8 cellular contexts compared by ENCODE assay signal in genomic region chr1:8818789-8819188, GRCh38. TPM values are rescaled to one million over a fixed set of nuclear protein-coding genes. Genes with fewer than 3 reads are reported as not detected.
DNase-seq lines count a peak whose midpoint lies in the region; ATAC-seq and TF ChIP-seq lines count a peak whose summit lies in the region.
"Not testable (repeated sequence)": the region's sequence is repeated elsewhere in the genome, so short reads cannot be mapped to it uniquely, and the experiment has no call there.

No MANE protein-coding gene starts in this region.

- not testable (repeated sequence) for H3K27ac Mint-ChIP-seq in activated T-helper 2 cell treated with anti-CD3 and anti-CD28 coated beads, Interferon-gamma antibody, Interleukin-2, Interleukin-4, amounts not matched to agents 10 μg/mL and 5 μg/mL and 100 μg/mL, durations not matched to agents 14 hours and 24 hours and 36 hours
- H3K27ac Mint-ChIP-seq in natural killer cell: peak overlapping the region in 1 of 2 donors; percentile 95

- TF ChIP-seq EP300 in SK-N-SH (IDR thresholded peaks at IDR 0.05; ENCODE audit: borderline replicate concordance in 1 of 2, low read depth in 1 of 2, low read length in 1 of 2): not testable (repeated sequence)

- H3K27me3 ChIP-seq in A673 (replicated peaks; ENCODE audit: insufficient read depth, low read depth, low read length, poor library complexity); HUES64 (ENCODE audit: insufficient read depth, low read length); SK-N-SH (ENCODE audit: insufficient read depth); dorsolateral prefrontal cortex; skeletal muscle tissue (ENCODE audit: control insufficient read depth in 3 of 3, insufficient read depth in 3 of 3, low read length in 3 of 3): not testable (repeated sequence)

- not testable (repeated sequence) for TF ChIP-seq RAD21 in SK-N-SH (IDR thresholded peaks at IDR 0.05; ENCODE audit: low read length)

- peaks cover 17% of the 10 kb centered on the region for H3K27me3 Mint-ChIP-seq in activated T-helper 2 cell treated with anti-CD3 and anti-CD28 coated beads, Interferon-gamma antibody, Interleukin-2, Interleukin-4, amounts not matched to agents 10 μg/mL and 5 μg/mL and 100 μg/mL, durations not matched to agents 14 hours and 24 hours and 36 hours (ENCODE audit: low read depth)
- not testable (repeated sequence) for H3K27me3 Mint-ChIP-seq in natural killer cell (ENCODE audit: low read depth in 2 of 2)

- intact Hi-C loops in A673 (cut with micrococcal nuclease; ENCODE audit: unreplicated experiment): not testable (repeated sequence)
- intact Hi-C loops in activated T-helper 2 cell treated with anti-CD3 and anti-CD28 coated beads, Interferon-gamma antibody, Interleukin-2, Interleukin-4, amounts not matched to agents 10 μg/mL and 5 μg/mL and 100 μg/mL, durations not matched to agents 14 hours and 24 hours and 36 hours (cut with micrococcal nuclease): loop anchor here (5.0 to 10.0 kb wide), 2 partner anchors 56 to 66 kb away; partner anchors contain the start of gene ENO1
- intact Hi-C loops in dorsolateral prefrontal cortex (cut with DNase I) (loop anchor here (5.0 to 10.0 kb wide), 3 partner anchors 56 to 96 kb away; partner anchors contain the start of gene ENO1 (in 1 of the 2)), natural killer cell (cut with micrococcal nuclease) (loop anchor here (5.0 kb wide), 2 partner anchors 59 to 116 kb away; partner anchors contain the start of gene ENO1)

- not testable (repeated sequence) for H3K9me2 ChIP-seq in SK-N-SH

- H3K9me3 ChIP-seq in A673 (ENCODE audit: low read depth, low read length, poor library complexity, severe bottlenecking); HUES64 (ENCODE audit: insufficient read depth, low read depth, low read length); SK-N-SH; skeletal muscle tissue (ENCODE audit: control insufficient read depth in 3 of 3, low read length in 3 of 3): not testable (repeated sequence)

- not testable (repeated sequence) for BruUV-seq in A673 (replicated peaks; lab: Mats Ljungman, UMichigan)

- not testable (repeated sequence) for ATAC-seq in natural killer cell

- DNase-seq in A673 (ENCODE audit: low spot score); SK-N-SH; activated T-helper 2 cell treated with anti-CD3 and anti-CD28 coated beads, Interferon-gamma antibody, Interleukin-2, Interleukin-4, amounts not matched to agents 10 μg/mL and 5 μg/mL and 100 μg/mL, durations not matched to agents 14 hours and 24 hours and 36 hours (ENCODE audit: low spot score); dorsolateral prefrontal cortex; natural killer cell: not testable (repeated sequence)

- H3K4me1 ChIP-seq in A673 (ENCODE audit: insufficient read depth, low read length, poor library complexity, severe bottlenecking): peaks cover 54% of the 10 kb centered on the region
- H3K4me1 ChIP-seq in HUES64 (ENCODE audit: insufficient read depth, low read length): peaks cover 44% of the 10 kb centered on the region
- peaks cover 13 to 26% of the 10 kb centered on the region in 2 experiments; a peak in 3 of 4 replicates for H3K4me1 ChIP-seq in SK-N-SH (ENCODE audit: control insufficient read depth in 1 of 2, insufficient read depth in 2 of 2, low read depth in 1 of 2, low read length in 1 of 2)
- H3K4me1 ChIP-seq in skeletal muscle tissue (ENCODE audit: control insufficient read depth in 3 of 3, insufficient read depth in 3 of 3, low read length in 3 of 3): peaks cover 16 to 35% (median 18%) of the 10 kb centered on the region in 3 donors

- H3K4me2 ChIP-seq in SK-N-SH: peak overlapping the region; percentile 66

- not testable (repeated sequence) for H3K36me3 Mint-ChIP-seq in activated T-helper 2 cell treated with anti-CD3 and anti-CD28 coated beads, Interferon-gamma antibody, Interleukin-2, Interleukin-4, amounts not matched to agents 10 μg/mL and 5 μg/mL and 100 μg/mL, durations not matched to agents 14 hours and 24 hours and 36 hours (ENCODE audit: low read depth); natural killer cell

- H3K9ac ChIP-seq in HUES64 (ENCODE audit: low read depth, low read length); SK-N-SH: not testable (repeated sequence)
- peak overlapping the region in 1 of 3 donors; percentile 90 for H3K9ac ChIP-seq in skeletal muscle tissue (ENCODE audit: low read depth in 1 of 3, low read length in 3 of 3)

- peaks cover 35% of the 10 kb centered on the region for H3K4me1 Mint-ChIP-seq in activated T-helper 2 cell treated with anti-CD3 and anti-CD28 coated beads, Interferon-gamma antibody, Interleukin-2, Interleukin-4, amounts not matched to agents 10 μg/mL and 5 μg/mL and 100 μg/mL, durations not matched to agents 14 hours and 24 hours and 36 hours (ENCODE audit: low read depth)
- H3K4me1 Mint-ChIP-seq in natural killer cell: peaks cover 29 to 33% of the 10 kb centered on the region in 2 donors

- TF ChIP-seq CTCF in A673 (conservative IDR thresholded peaks at IDR 0.05; ENCODE audit: low read depth, low read length); SK-N-SH (IDR thresholded peaks at IDR 0.05); dorsolateral prefrontal cortex (IDR thresholded peaks at IDR 0.05 in 54 of 56, conservative IDR thresholded peaks at IDR 0.05 in 2 of 56; ENCODE audit: low read depth in 1 of 56, partially characterized antibody in 56 of 56); natural killer cell (IDR thresholded peaks at IDR 0.05): not testable (repeated sequence)

- H3K4me3 ChIP-seq in A673 (ENCODE audit: low read depth, low read length, poor library complexity, severe bottlenecking): peak overlapping the region; percentile 96
- H3K4me3 ChIP-seq in HUES64 (ENCODE audit: low read length): peak overlapping the region; percentile 94
- not testable (repeated sequence) for H3K4me3 ChIP-seq in SK-N-SH (ENCODE audit: low read depth in 2 of 2, low read length in 1 of 2)
- peak overlapping the region in 52 of 59 donors; percentile 48 to 94 (median 83) for H3K4me3 ChIP-seq in dorsolateral prefrontal cortex
- peak overlapping the region; percentile 60 for H3K4me3 ChIP-seq in iPS-11a (ENCODE audit: low read depth, low read length)
- peak overlapping the region in 1 of 3 donors; percentile 39 for H3K4me3 ChIP-seq in skeletal muscle tissue (ENCODE audit: low read length in 3 of 3)

- CTCF ChIA-PET in A673 (lab: Charles Lee); SK-N-SH (lab: Yijun Ruan, JAX): not testable (repeated sequence)

- H2AFZ ChIP-seq in SK-N-SH (ENCODE audit: low read depth): peak overlapping the region; percentile 85; the same call in 1 of the 2 replicates

- not testable (repeated sequence) for H3K36me3 ChIP-seq in A673 (ENCODE audit: insufficient read depth, low read length, poor library complexity, severe bottlenecking); HUES64 (ENCODE audit: insufficient read depth, low read length); SK-N-SH (replicated peaks in 1 of 2; ENCODE audit: control insufficient read depth in 1 of 2, insufficient read depth in 2 of 2, low read length in 1 of 2); skeletal muscle tissue (ENCODE audit: control insufficient read depth in 3 of 3, insufficient read depth in 3 of 3, low read length in 3 of 3)

- H3K9me3 Mint-ChIP-seq in activated T-helper 2 cell treated with anti-CD3 and anti-CD28 coated beads, Interferon-gamma antibody, Interleukin-2, Interleukin-4, amounts not matched to agents 10 μg/mL and 5 μg/mL and 100 μg/mL, durations not matched to agents 14 hours and 24 hours and 36 hours; natural killer cell: not testable (repeated sequence)

- H3K4me3 Mint-ChIP-seq in activated T-helper 2 cell treated with anti-CD3 and anti-CD28 coated beads, Interferon-gamma antibody, Interleukin-2, Interleukin-4, amounts not matched to agents 10 μg/mL and 5 μg/mL and 100 μg/mL, durations not matched to agents 14 hours and 24 hours and 36 hours (ENCODE audit: low read depth): peak overlapping the region; percentile 86
- peak overlapping the region; percentile 93 for H3K4me3 Mint-ChIP-seq in natural killer cell

- H3K27ac ChIP-seq in A673 (ENCODE audit: low read depth, low read length, poor library complexity, severe bottlenecking); HUES64 (ENCODE audit: low read depth, low read length): not testable (repeated sequence)
- peak overlapping the region; percentile 88 to 93; a peak in 2 of 4 replicates for H3K27ac ChIP-seq in SK-N-SH (ENCODE audit: low read depth in 2 of 2, low read length in 1 of 2)
- peak overlapping the region in 50 of 59 donors; percentile 85 to 99 (median 96) for H3K27ac ChIP-seq in dorsolateral prefrontal cortex
- peak overlapping the region; percentile 90 for H3K27ac ChIP-seq in skeletal muscle tissue (ENCODE audit: low read depth, low read length)

- H3F3A ChIP-seq in SK-N-SH (replicated peaks; ENCODE audit: insufficient read depth): peaks cover 30% of the 10 kb centered on the region

- POLR2A ChIA-PET in A673 (lab: Charles Lee; ENCODE audit: low non-redundant PET): interaction anchor here (0.7 kb wide), 1 partner anchor 60 kb away, joined by 12 read pairs; the partner anchor contains the start of gene ENO1
- POLR2A ChIA-PET in SK-N-SH (lab: Yijun Ruan, JAX): not testable (repeated sequence)

- not testable (repeated sequence) for H4K20me1 ChIP-seq in SK-N-SH (ENCODE audit: insufficient read depth)

- H3K79me2 ChIP-seq in SK-N-SH (ENCODE audit: insufficient read depth): peaks cover 36% of the 10 kb centered on the region

- 92% methylated on average over 11 of the region's 13 CpGs for WGBS in HUES64
- WGBS in SK-N-SH (ENCODE audit: low lambda C conversion rate): 93% methylated on average over 13 of the region's 13 CpGs

RNA-seq across cellular contexts. Expression of gene RERE, which starts 1.3 kb away (rescaled TPM):
- total RNA-seq in A673 (2021): 188 and 220 TPM in 2 replicates
- 61.9 TPM for polyA plus RNA-seq in HUES64 (2013, experiment 1 of 2)
- polyA plus RNA-seq in HUES64 (2013, experiment 2 of 2): 62.1 TPM
- polyA plus RNA-seq in SK-N-SH (2012; rRNA removed): 4.1 and 8.1 TPM in 2 replicates
- polyA plus RNA-seq in SK-N-SH (2012; cell fraction: cytosol; rRNA removed): 8.4 and 12.9 TPM in 2 replicates
- polyA plus RNA-seq in SK-N-SH (2012; cell fraction: nucleus; rRNA removed): 36.4 and 41.6 TPM in 2 replicates
- total RNA-seq in activated T-helper 2 cell treated with anti-CD3 and anti-CD28 coated beads, Interferon-gamma antibody, Interleukin-2, Interleukin-4, amounts not matched to agents 10 μg/mL and 5 μg/mL and 100 μg/mL, durations not matched to agents 14 hours and 24 hours and 36 hours: 139 and 154 TPM in 2 replicates
- 100 to 1,000 TPM; 286 to 583 (median 367) TPM for total RNA-seq in dorsolateral prefrontal cortex
- 10 to 100 TPM; 67.7 to 76.0 (median 73.0) TPM for total RNA-seq in natural killer cell
- total RNA-seq in skeletal muscle tissue: 212 TPM

RNA-seq across cellular contexts. Expression of gene ENO1, which starts 59.7 kb away (rescaled TPM):
- total RNA-seq in A673 (2021): 2,313 and 2,659 TPM in 2 replicates
- 1,715 TPM for polyA plus RNA-seq in HUES64 (2013, experiment 1 of 2)
- polyA plus RNA-seq in HUES64 (2013, experiment 2 of 2): 1,820 TPM
- polyA plus RNA-seq in SK-N-SH (2012; rRNA removed): 1,578 and 1,599 TPM in 2 replicates
- 1,008 and 1,227 TPM in 2 replicates for polyA plus RNA-seq in SK-N-SH (2012; cell fraction: cytosol; rRNA removed)
- polyA plus RNA-seq in SK-N-SH (2012; cell fraction: nucleus; rRNA removed): 1,203 and 1,510 TPM in 2 replicates
- 3,630 and 3,637 TPM in 2 replicates for total RNA-seq in activated T-helper 2 cell treated with anti-CD3 and anti-CD28 coated beads, Interferon-gamma antibody, Interleukin-2, Interleukin-4, amounts not matched to agents 10 μg/mL and 5 μg/mL and 100 μg/mL, durations not matched to agents 14 hours and 24 hours and 36 hours
- total RNA-seq in dorsolateral prefrontal cortex: 100 to 1,000 TPM; 469 to 938 (median 635) TPM
- total RNA-seq in natural killer cell: 100 to 1,000 TPM; 254 to 299 (median 266) TPM
- total RNA-seq in skeletal muscle tissue: 320 TPM
